ENCODE assay signal across 7 cellular contexts in the genomic region with DNA sequence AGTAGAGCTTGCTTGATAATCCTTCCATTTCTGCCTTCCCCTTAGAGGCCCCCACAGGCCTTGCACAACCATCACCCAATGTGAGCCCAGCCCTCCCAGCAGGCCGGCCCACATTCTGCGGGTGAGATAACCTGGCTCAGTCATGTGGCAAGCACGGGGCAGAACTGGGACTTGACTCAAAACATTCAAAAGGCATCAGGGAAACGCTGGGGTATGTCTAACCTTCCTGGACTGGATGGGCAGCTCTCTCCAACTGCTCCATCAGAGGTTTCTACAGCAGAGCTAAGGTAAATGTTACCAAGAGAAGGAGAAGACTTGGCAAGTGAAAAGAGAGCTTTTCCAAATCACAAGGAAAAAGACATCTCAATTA. TPM values are rescaled to one million over a fixed set of nuclear protein-coding genes. Genes with fewer than 3 reads are reported as not detected.
A peak's percentile ranks its signal among the peaks of the same experiment; 100 is the strongest.
DNase-seq lines count a peak whose midpoint lies in the region; ATAC-seq lines count a peak whose summit lies in the region.

No MANE protein-coding gene starts in this region.

- no peaks in the 10 kb centered on the region for H3K9me3 ChIP-seq in right cardiac atrium (ENCODE audit: control insufficient read depth, low read length)
- no peaks in the 10 kb centered on the region for H3K9me3 ChIP-seq in effector memory CD4-positive, alpha-beta T cell (ENCODE audit: control insufficient read depth, low read length)

- ATAC-seq in GM18867 (IDR thresholded peaks at IDR 0.05; ENCODE audit: unreplicated experiment): peak; percentile 38
- peak; percentile 92 to 94 for ATAC-seq in right cardiac atrium
- no peak for ATAC-seq in HG02571 (IDR thresholded peaks at IDR 0.05; ENCODE audit: unreplicated experiment)

- 1% methylated on average over 4 of the region's 4 CpGs for WGBS in right cardiac atrium

- no peaks in the 10 kb centered on the region for H3K27me3 Mint-ChIP-seq in activated naive CD8-positive, alpha-beta T cell treated with anti-CD3 and anti-CD28 coated beads for 36 hours

- H3K9me3 Mint-ChIP-seq in activated naive CD8-positive, alpha-beta T cell treated with anti-CD3 and anti-CD28 coated beads for 36 hours: peaks cover 6% of the 10 kb centered on the region

- peak overlapping the region; percentile 43 for H3K27ac Mint-ChIP-seq in activated naive CD8-positive, alpha-beta T cell treated with anti-CD3 and anti-CD28 coated beads for 36 hours

- H3K36me3 ChIP-seq in effector memory CD4-positive, alpha-beta T cell (ENCODE audit: control insufficient read depth, insufficient read depth, low read length): no peaks in the 10 kb centered on the region

- no peak overlapping the region for H3K4me3 ChIP-seq in right cardiac atrium (ENCODE audit: low read length)
- no peak overlapping the region for H3K4me3 ChIP-seq in effector memory CD4-positive, alpha-beta T cell (ENCODE audit: insufficient read depth, low read depth, low read length, poor library complexity, severe bottlenecking)

- H3K27me3 ChIP-seq in right cardiac atrium (ENCODE audit: control insufficient read depth, insufficient read depth): no peaks in the 10 kb centered on the region
- H3K27me3 ChIP-seq in effector memory CD4-positive, alpha-beta T cell (replicated peaks; ENCODE audit: control insufficient read depth, insufficient read depth, low read length, poor library complexity, severe bottlenecking): no peaks in the 10 kb centered on the region

- intact Hi-C loops in right cardiac atrium (cut with DNase I): no loop called here

- H3K36me3 Mint-ChIP-seq in activated naive CD8-positive, alpha-beta T cell treated with anti-CD3 and anti-CD28 coated beads for 36 hours: peaks cover 11% of the 10 kb centered on the region

- no peak overlapping the region for H3K4me3 Mint-ChIP-seq in activated naive CD8-positive, alpha-beta T cell treated with anti-CD3 and anti-CD28 coated beads for 36 hours

- H3K27ac ChIP-seq in right cardiac atrium (ENCODE audit: low read length): peak overlapping the region; percentile 77
- no peak overlapping the region for H3K27ac ChIP-seq in effector memory CD4-positive, alpha-beta T cell (ENCODE audit: insufficient read depth, low read length, poor library complexity, severe bottlenecking)

- H3K4me1 Mint-ChIP-seq in activated naive CD8-positive, alpha-beta T cell treated with anti-CD3 and anti-CD28 coated beads for 36 hours: peaks cover 52% of the 10 kb centered on the region

- H3K4me1 ChIP-seq in right cardiac atrium (ENCODE audit: control insufficient read depth, insufficient read depth, low read length): peaks cover 20% of the 10 kb centered on the region
- no peaks in the 10 kb centered on the region for H3K4me1 ChIP-seq in effector memory CD4-positive, alpha-beta T cell (ENCODE audit: control insufficient read depth, insufficient read depth, low read length, poor library complexity, severe bottlenecking)

- peak; percentile 90 for DNase-seq in NAMALWA (ENCODE audit: low spot score)
- DNase-seq in activated naive CD8-positive, alpha-beta T cell treated with anti-CD3 and anti-CD28 coated beads for 36 hours: peak; percentile 56
- peak; percentile 82 to 93 (median 92) for DNase-seq in right cardiac atrium
- peak; percentile 51 to 53 for DNase-seq in stimulated activated CD8-positive, alpha-beta memory T cell treated with anti-CD3 and anti-CD28 coated beads, Interleukin-15, amount 100 ng/mL, for 48 hours (ENCODE audit: low read depth in 2 of 2)
- no peak for DNase-seq in effector memory CD4-positive, alpha-beta T cell

RNA-seq across cellular contexts. Expression of a gene that starts 24.8 kb away (rescaled TPM):
- total RNA-seq in activated naive CD8-positive, alpha-beta T cell treated with anti-CD3 and anti-CD28 coated beads for 36 hours: 10 to 100 TPM; 25.1 to 25.8 TPM
- 10 to 100 TPM; 64.6 to 88.9 (median 83.0) TPM for total RNA-seq in right cardiac atrium
- 52.9 TPM for polyA plus RNA-seq in right cardiac atrium

RNA-seq across cellular contexts. Expression of a gene that starts 49.0 kb away (rescaled TPM):
- total RNA-seq in activated naive CD8-positive, alpha-beta T cell treated with anti-CD3 and anti-CD28 coated beads for 36 hours: under 1 TPM in 1 of 2 experiments, not detected in 1; 0.16 TPM
- total RNA-seq in right cardiac atrium: not detected
- not detected for polyA plus RNA-seq in right cardiac atrium

RNA-seq across cellular contexts. Expression of a gene that starts 49.2 kb away (rescaled TPM):
- total RNA-seq in activated naive CD8-positive, alpha-beta T cell treated with anti-CD3 and anti-CD28 coated beads for 36 hours: 1 to 10 TPM; 2.7 to 3.0 TPM
- 1 to 10 TPM; 3.4 to 4.2 (median 4.0) TPM for total RNA-seq in right cardiac atrium
- polyA plus RNA-seq in right cardiac atrium: 3.3 TPM

Comparison
In these comparisons a context has a peak if more than half of its experiments do, and no peak if none do; other contexts are left out.
1. DNase-seq: peak in NAMALWA (single experiment), activated naive CD8-positive, alpha-beta T cell treated with anti-CD3 and anti-CD28 coated beads for 36 hours (single experiment), right cardiac atrium (3 of 3) and stimulated activated CD8-positive, alpha-beta memory T cell treated with anti-CD3 and anti-CD28 coated beads, Interleukin-15, amount 100 ng/mL, for 48 hours (2 of 2); none in effector memory CD4-positive, alpha-beta T cell (0 of 3).